Comparison of ENCODE assay signal across 27 cellular contexts in genomic region chr12:116365606-116366455, GRCh38.
DNase-seq lines count a peak whose midpoint lies in the region; ATAC-seq, FAIRE-seq and TF ChIP-seq lines count a peak whose summit lies in the region.
"Had no signal": no experiment of that assay in that cellular context is flagged by ENCODE, and none has a peak within 500 bp of the region (broad histone marks: within the 10 kb centered on the region; RNA-seq: fewer than 3 reads in every experiment).

No MANE protein-coding gene starts in this region.

- in situ Hi-C loops in IMR-90 (cut with MboI; ENCODE audit: low sequenced_read_pairs), result no loop called here

- H3K79me1 ChIP-seq in IMR-90 (ENCODE audit: low read depth in 1 of 2, low read length in 2 of 2) (no peaks in the 10 kb centered on the region), H1 (ENCODE audit: low read depth, low read length) (no peaks in the 10 kb centered on the region), H9 (ENCODE audit: insufficient read depth, low read depth, low read length, poor library complexity, severe bottlenecking) (no peaks in the 10 kb centered on the region)

- peaks cover 3 to 13% of the 10 kb centered on the region in 2 experiments; a peak in 3 of 4 replicates for H3K4me1 Mint-ChIP-seq in H9

- H3K27me3 Mint-ChIP-seq in H9 (ENCODE audit: low read depth), result no peaks in the 10 kb centered on the region; the same call in 1 of the 2 replicates
- H3K27me3 Mint-ChIP-seq: activated CD4-positive, alpha-beta memory T cell treated with anti-CD3 and anti-CD28 coated beads, Interleukin-2, amount 10 ng/mL, durations not matched to agents 7 days and 5 days; IgD-negative memory B cell; stimulated activated naive CD8-positive, alpha-beta T cell treated with anti-CD3 and anti-CD28 coated beads, Interleukin-15, amount 100 ng/mL, for 72 hours had no signal

- H3K9me1 ChIP-seq in IMR-90 (ENCODE audit: insufficient read depth, low read length), result peaks cover 10% of the 10 kb centered on the region; the same call in 1 of the 2 replicates

- no peak overlapping the region; the same call in 1 of the 2 replicates for H3K56ac ChIP-seq in IMR-90 (ENCODE audit: extremely low read depth, insufficient read depth, low read length)
- H3K56ac ChIP-seq in H1 (replicated peaks; ENCODE audit: insufficient read length, low read depth, low read length), result no peak overlapping the region
- H3K56ac ChIP-seq in H9 (ENCODE audit: insufficient read length, low read depth, low read length), result no peak overlapping the region

- H3K9ac ChIP-seq in IMR-90 (ENCODE audit: low read depth, low read length), result no peak overlapping the region
- H3K9ac ChIP-seq in H1 (replicated peaks in 1 of 4; ENCODE audit: extremely low read depth in 1 of 4, low read depth in 3 of 4, low read length in 3 of 4), result no peak overlapping the region
- H3K9ac ChIP-seq in H9 (ENCODE audit: extremely low read depth, insufficient read length, low read length), result no peak overlapping the region
- H3K9ac ChIP-seq: BLaER1 treated with 17β-estradiol and CSF1 and Interleukin-3, amounts not matched to agents 10 nM and 100 nM had no signal

- H2AK5ac ChIP-seq in IMR-90 (ENCODE audit: low read depth, low read length) (no peak overlapping the region), H1 (ENCODE audit: low read depth, low read length) (0 out of 2 replicates have a peak overlapping the region, but pooled peaks have one; percentile 5), H9 (ENCODE audit: insufficient read length, low read length) (no peak overlapping the region)

- dilution Hi-C loops in IMR-90 (cut with HindIII; ENCODE audit: low sequenced_read_pairs, unreplicated experiment), result no loop called here

- H3K14ac ChIP-seq in IMR-90 (replicated peaks; ENCODE audit: low read depth, low read length), result no peak overlapping the region
- H3K14ac ChIP-seq in H1 (ENCODE audit: insufficient read length), result no peak overlapping the region
- no peak overlapping the region for H3K14ac ChIP-seq in H9 (ENCODE audit: insufficient read depth, low read length)

- H3T11ph ChIP-seq in H9 (ENCODE audit: low read length), result no peak overlapping the region

- H3K4me3 ChIP-seq in IMR-90 (ENCODE audit: insufficient read depth, low read depth, low read length), result no peak overlapping the region
- no peak overlapping the region for H3K4me3 ChIP-seq in H1 (ENCODE audit: extremely low read depth in 1 of 4, insufficient read depth in 2 of 4, low read depth in 3 of 4, low read length in 4 of 4)
- H3K4me3 ChIP-seq in mucosa of descending colon, result no peak overlapping the region
- no peak overlapping the region for H3K4me3 ChIP-seq in stomach
- H3K4me3 ChIP-seq: BLaER1 treated with 17β-estradiol and CSF1 and Interleukin-3, amounts not matched to agents 10 nM and 100 nM; dorsolateral prefrontal cortex; pancreas; smooth muscle cell; tibial artery had no signal

- no peak for FAIRE-seq in H1 (lab: Jason Lieb, UNC)
- FAIRE-seq: frontal cortex, G401.6, pancreas, TTC549 had no signal

- H3K23ac ChIP-seq in IMR-90 (ENCODE audit: low read depth, low read length), result no peak overlapping the region
- no peak overlapping the region for H3K23ac ChIP-seq in H1 (ENCODE audit: insufficient read length)
- no peak overlapping the region for H3K23ac ChIP-seq in H9 (ENCODE audit: insufficient read length, low read depth, low read length)

- H3K36me3 Mint-ChIP-seq in H9 (ENCODE audit: insufficient read depth in 1 of 3, low read depth in 3 of 3), result no peaks in the 10 kb centered on the region

- H2BK15ac ChIP-seq in IMR-90 (ENCODE audit: low read depth, low read length) (no peak overlapping the region), H1 (ENCODE audit: low read length) (no peak overlapping the region; the same call in 1 of the 2 replicates), H9 (ENCODE audit: low read depth, low read length) (no peak overlapping the region)

- intact Hi-C loops in IMR-90 (cut with micrococcal nuclease), result no loop called here
- intact Hi-C loops in mucosa of descending colon (cut with DNase I, micrococcal nuclease), result no loop called here
- intact Hi-C loops in stomach (cut with DNase I; ENCODE audit: low total_unique reads), result no loop called here

- TF ChIP-seq EP300 in H1 (IDR thresholded peaks at IDR 0.05; ENCODE audit: borderline replicate concordance in 1 of 2, low read depth in 2 of 2, low read length in 2 of 2) (no peak), stomach (IDR thresholded peaks at IDR 0.05) (no peak)

- H3K18ac ChIP-seq in IMR-90 (ENCODE audit: low read depth, low read length), result no peak overlapping the region
- no peak overlapping the region for H3K18ac ChIP-seq in H1 (ENCODE audit: extremely low read depth, low read length)
- H3K18ac ChIP-seq in H9 (ENCODE audit: insufficient read length, low read depth, low read length), result no peak overlapping the region

- H3K4me1 ChIP-seq in IMR-90 (ENCODE audit: control insufficient read depth, insufficient read depth, low read length), result peaks cover 5% of the 10 kb centered on the region; the same call in 1 of the 2 replicates
- H3K4me1 ChIP-seq in H1 (replicated peaks in 1 of 4; ENCODE audit: control insufficient read depth in 3 of 4, insufficient read depth in 4 of 4, low read length in 3 of 4), result no peaks in the 10 kb centered on the region
- H3K4me1 ChIP-seq in mucosa of descending colon (ENCODE audit: low read depth), result peaks cover 6% of the 10 kb centered on the region
- H3K4me1 ChIP-seq in stomach, result peaks cover 16 to 29% (median 22%) of the 10 kb centered on the region in 4 donors
- no peaks in the 10 kb centered on the region for H3K4me1 ChIP-seq in H9 (ENCODE audit: insufficient read depth, low read length)

- H3K27me3 ChIP-seq in IMR-90 (ENCODE audit: control insufficient read depth, insufficient read depth, low read length) (no peaks in the 10 kb centered on the region), H1 (replicated peaks in 1 of 4; ENCODE audit: control insufficient read depth in 3 of 4, extremely low read depth in 1 of 4, insufficient read depth in 3 of 4, low read length in 3 of 4) (peaks cover 0 to 2% (median 0%) of the 10 kb centered on the region in 4 experiments; a peak in 1 of 7 replicates), stomach (no peaks in the 10 kb centered on the region), H9 (ENCODE audit: insufficient read depth, low read length) (no peaks in the 10 kb centered on the region)
- H3K27me3 ChIP-seq: BLaER1 treated with 17β-estradiol and CSF1 and Interleukin-3, amounts not matched to agents 10 nM and 100 nM; dorsolateral prefrontal cortex; pancreas; tibial artery had no signal

- peak overlapping the region in 1 of 3 experiments; percentile 11; a peak in 1 of 7 replicates for H3K27ac Mint-ChIP-seq in H9
- H3K27ac Mint-ChIP-seq: activated CD4-positive, alpha-beta memory T cell treated with anti-CD3 and anti-CD28 coated beads, Interleukin-2, amount 10 ng/mL, durations not matched to agents 7 days and 5 days; activated naive CD4-positive, alpha-beta T cell treated with anti-CD3 and anti-CD28 coated beads for 36 hours; activated T-helper 1 cell treated with anti-CD3 and anti-CD28 coated beads, Interleukin-12 subunit alpha, Interleukin-12 subunit beta, Interleukin-2, Interleukin-4 antibody, amounts not matched to agents 30 ng/mL and 10 ng/mL and 1 ng/mL, durations not matched to agents 14 hours and 24 hours and 36 hours; stimulated activated naive CD8-positive, alpha-beta T cell treated with anti-CD3 and anti-CD28 coated beads, Interleukin-15, amount 100 ng/mL, for 72 hours had no signal

- no peaks in the 10 kb centered on the region for H3K23me2 ChIP-seq in H1 (ENCODE audit: low read depth, low read length)
- no peaks in the 10 kb centered on the region for H3K23me2 ChIP-seq in H9 (ENCODE audit: insufficient read length, low read depth, low read length, poor library complexity, severe bottlenecking)

- DNase-seq in IMR-90 (no peak), H1 (ENCODE audit: low read depth in 1 of 2, low spot score in 2 of 2) (no peak), mucosa of descending colon (no peak), stomach (no peak), NCI-H146 treated with DMSO at 0.1 percent for 48 hours (lab: John Stamatoyannopoulos, UW; ENCODE audit: unreplicated experiment) (no peak), H9 (no peak)
- no peak for DNase-seq in stimulated activated CD4-positive, alpha-beta T cell treated with anti-CD3 and anti-CD28 coated beads, Interleukin-15, amount 100 ng/mL, for 24 hours
- DNase-seq: activated CD4-positive, alpha-beta memory T cell treated with anti-CD3 and anti-CD28 coated beads, Interleukin-2, amount 10 ng/mL, durations not matched to agents 7 days and 5 days; activated CD4-positive, alpha-beta T cell treated with anti-CD3 and anti-CD28 coated beads for 1 hour; activated CD8-positive, alpha-beta memory T cell treated with anti-CD3 and anti-CD28 coated beads, Interleukin-2, amount 50 U/mL, for 4 hours; activated naive CD4-positive, alpha-beta T cell treated with anti-CD3 and anti-CD28 coated beads for 36 hours; kidney glomerular epithelial cell; stimulated activated CD4-positive, alpha-beta T cell treated with anti-CD3 and anti-CD28 coated beads, Interleukin-2, amount 100 ng/mL, for 24 hours; stimulated activated CD8-positive, alpha-beta memory T cell treated with anti-CD3 and anti-CD28 coated beads, Interleukin-4, amount 100 ng/mL, for 48 hours; stimulated activated naive CD8-positive, alpha-beta T cell treated with anti-CD3 and anti-CD28 coated beads, Interleukin-15, amount 100 ng/mL, for 72 hours; tibial artery had no signal

- TF ChIP-seq CTCF in IMR-90 (conservative IDR thresholded peaks at IDR 0.05; ENCODE audit: low read depth, low read length), result no peak
- no peak for TF ChIP-seq CTCF in H1 (IDR thresholded peaks at IDR 0.05; ENCODE audit: control extremely low read depth in 1 of 3, insufficient read depth in 1 of 3, low read depth in 1 of 3, low read length in 3 of 3)
- TF ChIP-seq CTCF in mucosa of descending colon (IDR thresholded peaks at IDR 0.05), result no peak
- TF ChIP-seq CTCF in stomach (IDR thresholded peaks at IDR 0.05), result no peak
- no peak for TF ChIP-seq CTCF in H9 (conservative IDR thresholded peaks at IDR 0.05)

- WGBS in IMR-90 (ENCODE audit: extremely low coverage in 2 of 2, insufficient read length in 1 of 2), 2 experiments, result 88% methylated on average over 10 of the region's 17 CpGs; no CpG with 5 or more reads in 1 of the 2 experiments
- 85% methylated on average over 17 of the region's 17 CpGs; no CpG with 5 or more reads in 1 of the 2 experiments for WGBS in H1 (ENCODE audit: extremely low coverage in 1 of 2, insufficient coverage in 1 of 2, insufficient read length in 1 of 2, insufficient replicate concordance in 2 of 2, low coverage in 1 of 2, low lambda C conversion rate in 2 of 2, missing lambda C conversion rate in 1 of 2), 2 experiments
- WGBS in stomach, 5 donors, result 79 to 85% (median 84%) methylated on average over 17 of the region's 17 CpGs
- no CpG with 5 or more reads among the region's 17 CpGs for WGBS in H9 (ENCODE audit: extremely low coverage, insufficient read length, low lambda C conversion rate)

- H2BK20ac ChIP-seq in IMR-90 (ENCODE audit: low read depth, low read length) (no peak overlapping the region), H1 (ENCODE audit: low read length) (no peak overlapping the region), H9 (ENCODE audit: low read depth, low read length, poor library complexity, severe bottlenecking) (no peak overlapping the region)

- no peak overlapping the region for H3K27ac ChIP-seq in IMR-90 (ENCODE audit: insufficient read depth, low read length)
- H3K27ac ChIP-seq in H1 (ENCODE audit: low read depth, low read length), result no peak overlapping the region
- H3K27ac ChIP-seq in stomach, result peak overlapping the region; percentile 59 to 83 (median 73)
- no peak overlapping the region for H3K27ac ChIP-seq in H9 (ENCODE audit: insufficient read length, low read depth, low read length)
- H3K27ac ChIP-seq: BLaER1 treated with 17β-estradiol and CSF1 and Interleukin-3, amounts not matched to agents 10 nM and 100 nM; RWPE1; tibial artery had no signal

- H2BK120ac ChIP-seq in IMR-90 (ENCODE audit: low read depth, low read length), result no peak overlapping the region
- H2BK120ac ChIP-seq in H1 (replicated peaks; ENCODE audit: low read depth, low read length), result no peak overlapping the region
- no peak overlapping the region for H2BK120ac ChIP-seq in H9 (ENCODE audit: low read depth, low read length, poor library complexity, severe bottlenecking)

- H4K8ac ChIP-seq in IMR-90 (ENCODE audit: low read depth in 2 of 2, low read length in 2 of 2), result no peak overlapping the region
- no peak overlapping the region for H4K8ac ChIP-seq in H1 (ENCODE audit: extremely low read depth, insufficient read depth, low read length)
- no peak overlapping the region for H4K8ac ChIP-seq in H9 (replicated peaks; ENCODE audit: insufficient read length, low read depth, low read length)

- no peak overlapping the region for H3K4me2 ChIP-seq in IMR-90 (ENCODE audit: low read depth, low read length)
- H3K4me2 ChIP-seq in H1 (ENCODE audit: insufficient read depth in 1 of 2, low read depth in 2 of 2, low read length in 2 of 2), result no peak overlapping the region
- H3K4me2 ChIP-seq in H9 (ENCODE audit: insufficient read depth, insufficient read length, low read length), result no peak overlapping the region
- H3K4me2 ChIP-seq: smooth muscle cell had no signal

- H2BK12ac ChIP-seq in H1 (ENCODE audit: low read depth, low read length) (peak overlapping the region; percentile 45; the same call in 1 of the 2 replicates), H9 (ENCODE audit: insufficient read length, low read depth, low read length) (no peak overlapping the region)

- no peaks in the 10 kb centered on the region for H3K9me3 Mint-ChIP-seq in H9
- H3K9me3 Mint-ChIP-seq: activated CD4-positive, alpha-beta memory T cell treated with anti-CD3 and anti-CD28 coated beads, Interleukin-2, amount 10 ng/mL, durations not matched to agents 7 days and 5 days; activated naive CD4-positive, alpha-beta T cell treated with anti-CD3 and anti-CD28 coated beads for 36 hours; activated T-helper 1 cell treated with anti-CD3 and anti-CD28 coated beads, Interleukin-12 subunit alpha, Interleukin-12 subunit beta, Interleukin-2, Interleukin-4 antibody, amounts not matched to agents 30 ng/mL and 10 ng/mL and 1 ng/mL, durations not matched to agents 14 hours and 24 hours and 36 hours; IgD-negative memory B cell; neural crest cell; stimulated activated naive CD8-positive, alpha-beta T cell treated with anti-CD3 and anti-CD28 coated beads, Interleukin-15, amount 100 ng/mL, for 72 hours had no signal

- H3K4ac ChIP-seq in IMR-90 (ENCODE audit: low read depth, low read length) (no peak overlapping the region), H1 (replicated peaks; ENCODE audit: insufficient read length, low read depth, low read length) (no peak overlapping the region), H9 (ENCODE audit: low read depth, low read length) (no peak overlapping the region)

- H4K20me1 ChIP-seq in IMR-90 (ENCODE audit: insufficient read depth, low read length), result no peaks in the 10 kb centered on the region
- no peaks in the 10 kb centered on the region for H4K20me1 ChIP-seq in H1 (replicated peaks in 1 of 2; ENCODE audit: control insufficient read depth in 1 of 2, insufficient read depth in 2 of 2, low read length in 2 of 2)
- no peaks in the 10 kb centered on the region for H4K20me1 ChIP-seq in H9 (ENCODE audit: control insufficient read depth, insufficient read depth, insufficient read length)
- H4K20me1 ChIP-seq: BLaER1 treated with 17β-estradiol and CSF1 and Interleukin-3, amounts not matched to agents 10 nM and 100 nM had no signal

- no peaks in the 10 kb centered on the region for H3K79me2 ChIP-seq in H1 (ENCODE audit: control insufficient read depth in 1 of 2, insufficient read depth in 2 of 2, low read length in 2 of 2)
- H3K79me2 ChIP-seq in H9 (ENCODE audit: insufficient read depth, low read length), result no peaks in the 10 kb centered on the region

- H2BK5ac ChIP-seq in IMR-90 (ENCODE audit: low read depth, low read length, poor library complexity, severe bottlenecking) (no peak overlapping the region), H1 (ENCODE audit: low read depth, low read length) (no peak overlapping the region), H9 (ENCODE audit: insufficient read length, low read length) (no peak overlapping the region)

- no peak overlapping the region for H4K5ac ChIP-seq in IMR-90 (ENCODE audit: low read depth, low read length)
- H4K5ac ChIP-seq in H1 (ENCODE audit: insufficient read length, low read depth, low read length), result no peak overlapping the region
- no peak overlapping the region for H4K5ac ChIP-seq in H9 (ENCODE audit: insufficient read length, low read depth, low read length)

- H2AFZ ChIP-seq in IMR-90 (replicated peaks; ENCODE audit: low read length, poor library complexity) (peak overlapping the region; percentile 60), H1 (ENCODE audit: low read length) (no peak overlapping the region), H9 (ENCODE audit: low read length) (no peak overlapping the region)

- ATAC-seq in IMR-90 (ENCODE audit: low read depth) (no peak), mucosa of descending colon (peak; percentile 50)
- ATAC-seq: stimulated activated naive CD8-positive, alpha-beta T cell treated with anti-CD3 and anti-CD28 coated beads, Interleukin-15, amount 100 ng/mL, for 72 hours had no signal

- H3K9me3 ChIP-seq in IMR-90 (ENCODE audit: control insufficient read depth, insufficient read depth, low read length) (no peaks in the 10 kb centered on the region), H1 (ENCODE audit: insufficient read depth in 2 of 2, low read depth in 1 of 2, low read length in 1 of 2) (no peaks in the 10 kb centered on the region), mucosa of descending colon (no peaks in the 10 kb centered on the region), stomach (no peaks in the 10 kb centered on the region), H9 (ENCODE audit: control insufficient read depth, low read depth, low read length) (no peaks in the 10 kb centered on the region)
- H3K9me3 ChIP-seq: BLaER1 treated with 17β-estradiol and CSF1 and Interleukin-3, amounts not matched to agents 10 nM and 100 nM; pancreas; tibial artery had no signal

- no peak overlapping the region for H3K4me3 Mint-ChIP-seq in H9
- H3K4me3 Mint-ChIP-seq: activated CD4-positive, alpha-beta memory T cell treated with anti-CD3 and anti-CD28 coated beads, Interleukin-2, amount 10 ng/mL, durations not matched to agents 7 days and 5 days; activated naive CD4-positive, alpha-beta T cell treated with anti-CD3 and anti-CD28 coated beads for 36 hours; activated T-helper 1 cell treated with anti-CD3 and anti-CD28 coated beads, Interleukin-12 subunit alpha, Interleukin-12 subunit beta, Interleukin-2, Interleukin-4 antibody, amounts not matched to agents 30 ng/mL and 10 ng/mL and 1 ng/mL, durations not matched to agents 14 hours and 24 hours and 36 hours; neural crest cell; stimulated activated naive CD8-positive, alpha-beta T cell treated with anti-CD3 and anti-CD28 coated beads, Interleukin-15, amount 100 ng/mL, for 72 hours had no signal

- CTCF ChIA-PET in IMR-90 (lab: Yijun Ruan, JAX), result no interaction called here
- CTCF ChIA-PET in H1 (lab: Charles Lee; ENCODE audit: partially characterized antibody), result no interaction called here

- TF ChIP-seq POLR2A in IMR-90 (IDR thresholded peaks at IDR 0.05; ENCODE audit: low read depth, low read length), result no peak
- no peak for TF ChIP-seq POLR2A in H1 (IDR thresholded peaks at IDR 0.05; ENCODE audit: control extremely low read depth in 1 of 2, low read depth in 2 of 2, low read length in 2 of 2)
- TF ChIP-seq POLR2A in stomach (IDR thresholded peaks at IDR 0.05), result no peak

- no peak overlapping the region for H4K91ac ChIP-seq in IMR-90 (ENCODE audit: insufficient read depth, low read depth, low read length)
- H4K91ac ChIP-seq in H1 (replicated peaks; ENCODE audit: insufficient read length, low read length), result no peak overlapping the region
- no peak overlapping the region for H4K91ac ChIP-seq in H9 (ENCODE audit: insufficient read length, low read depth, low read length)

- no peaks in the 10 kb centered on the region for H3K36me3 ChIP-seq in IMR-90 (ENCODE audit: control insufficient read depth, insufficient read depth, low read length)
- no peaks in the 10 kb centered on the region for H3K36me3 ChIP-seq in H1 (ENCODE audit: control insufficient read depth in 2 of 4, insufficient read depth in 4 of 4, low read length in 3 of 4)
- H3K36me3 ChIP-seq in mucosa of descending colon (ENCODE audit: low read depth), result no peaks in the 10 kb centered on the region
- H3K36me3 ChIP-seq in stomach, result no peaks in the 10 kb centered on the region
- H3K36me3 ChIP-seq: BLaER1 treated with 17β-estradiol and CSF1 and Interleukin-3, amounts not matched to agents 10 nM and 100 nM; pancreas; tibial artery had no signal

- no TSS peak for BruUV-seq in IMR-90 (replicated peaks; lab: Mats Ljungman, UMichigan)

- POLR2A ChIA-PET in IMR-90 (lab: Charles Lee; ENCODE audit: unreplicated experiment) (no interaction called here), H1 (lab: Charles Lee; ENCODE audit: partially characterized antibody) (interaction anchor here (0.7 to 1.6 kb wide), 4 partner anchors 11 to 140 kb away, joined by 3 to 5 read pairs (median 4); partner anchors contain the start of gene MED13L)

- H2AK9ac ChIP-seq in IMR-90 (replicated peaks; ENCODE audit: low read depth, low read length, poor library complexity), result no peak overlapping the region

- TF ChIP-seq RAD21 in IMR-90 (IDR thresholded peaks at IDR 0.05; ENCODE audit: low read length), result no peak
- no peak for TF ChIP-seq RAD21 in H1 (IDR thresholded peaks at IDR 0.05 in 1 of 2, conservative IDR thresholded peaks at IDR 0.05 in 1 of 2; ENCODE audit: low read depth in 2 of 2, low read length in 2 of 2)

Comparison
In these comparisons a context has a peak if more than half of its experiments do, and no peak if none do; other contexts are left out.
1. H3K27ac ChIP-seq: peak in stomach (5 of 5); none in IMR-90 (single experiment), H1 (single experiment) and H9 (single experiment).